ENCODE assay signal across 2 cellular contexts in the genomic region with DNA sequence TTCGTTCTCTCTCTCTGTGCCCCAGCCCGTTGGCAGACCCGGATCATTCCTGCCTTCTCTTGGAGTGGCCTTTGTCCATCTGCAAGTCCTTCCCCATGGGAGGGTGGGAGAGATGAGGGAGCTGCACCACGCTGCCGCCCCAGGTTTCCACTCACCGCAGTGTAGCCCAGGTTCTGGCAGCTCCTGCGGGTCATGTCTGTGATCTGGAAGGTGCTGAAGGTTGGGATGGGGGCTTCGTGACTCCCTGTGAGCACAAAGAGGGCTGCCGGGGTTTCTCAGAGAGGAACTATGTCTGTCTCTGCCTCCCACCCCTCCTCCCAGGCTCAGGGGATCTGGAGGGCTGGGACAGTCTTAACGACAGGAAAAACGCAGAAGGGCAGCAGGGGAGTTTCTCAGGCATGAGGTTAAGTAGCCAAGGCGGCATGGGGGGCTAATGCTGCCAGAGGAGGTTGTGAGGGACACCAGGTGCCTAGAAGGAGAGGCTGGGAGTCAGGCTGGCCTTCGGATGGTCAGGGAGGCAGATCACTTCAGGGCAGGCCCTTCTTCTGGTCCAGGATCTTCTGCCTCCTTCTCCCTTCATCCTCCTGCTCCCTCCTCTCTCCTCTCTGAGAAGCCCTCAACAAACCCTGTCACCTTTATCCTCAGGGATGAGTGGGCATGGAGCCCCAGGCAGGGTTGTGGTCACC.
TF ChIP-seq lines count a peak whose summit lies in the region.

No MANE protein-coding gene starts in this region.

TF ChIP-seq in H1, 55 proteins besides CTCF, POLR2A, EP300 and RAD21:
- no peak for TF ChIP-seq TAF7 (optimal IDR thresholded peaks at IDR 0.05; ENCODE audit: borderline replicate concordance, low read depth, low read length)
- no peak for TF ChIP-seq SIRT6 (IDR thresholded peaks at IDR 0.05; ENCODE audit: low read length)
- TF ChIP-seq EZH2 (IDR thresholded peaks at IDR 0.05; ENCODE audit: low read depth, low read length, severe bottlenecking): no peak
- no peak for TF ChIP-seq RBBP5 (IDR thresholded peaks at IDR 0.05; ENCODE audit: borderline replicate concordance, low read depth, low read length)
- no peak for TF ChIP-seq RXRA (IDR thresholded peaks at IDR 0.05; ENCODE audit: insufficient read depth, low read depth, low read length)
- TF ChIP-seq CREB1 (IDR thresholded peaks at IDR 0.05): no peak
- TF ChIP-seq KDM5A (IDR thresholded peaks at IDR 0.05; ENCODE audit: low read length): no peak
- no peak for TF ChIP-seq SUZ12 (IDR thresholded peaks at IDR 0.05; ENCODE audit: low read length)
- no peak for TF ChIP-seq NRF1 (IDR thresholded peaks at IDR 0.05; ENCODE audit: low read depth, low read length)
- TF ChIP-seq SP1 (IDR thresholded peaks at IDR 0.05; ENCODE audit: low read depth, low read length): no peak
- no peak for TF ChIP-seq SP4 (IDR thresholded peaks at IDR 0.05; ENCODE audit: low read length)
- TF ChIP-seq CEBPB (IDR thresholded peaks at IDR 0.05; ENCODE audit: low read depth, low read length): no peak
- no peak for TF ChIP-seq SAP30 (IDR thresholded peaks at IDR 0.05; ENCODE audit: insufficient read depth, insufficient replicate concordance, low read length)
- TF ChIP-seq CHD2 (IDR thresholded peaks at IDR 0.05; ENCODE audit: low read length): no peak
- no peak for TF ChIP-seq SP2 (IDR thresholded peaks at IDR 0.05; ENCODE audit: low read length)
- no peak for TF ChIP-seq KDM1A (IDR thresholded peaks at IDR 0.05; ENCODE audit: borderline replicate concordance, low read length)
- no peak for TF ChIP-seq GABPA (IDR thresholded peaks at IDR 0.05; ENCODE audit: borderline replicate concordance, insufficient read depth, low read length)
- no peak for TF ChIP-seq BRCA1 (IDR thresholded peaks at IDR 0.05; ENCODE audit: low read depth, low read length)
TF ChIP-seq in H1: peak in this region for 0.

TF ChIP-seq in GM12891, 5 proteins besides CTCF, POLR2A, EP300 and RAD21:
- no peak for TF ChIP-seq POLR2AphosphoS5 (IDR thresholded peaks at IDR 0.05; ENCODE audit: low read depth, low read length)
- TF ChIP-seq PAX5 (IDR thresholded peaks at IDR 0.05; ENCODE audit: insufficient read depth, low read length, severe bottlenecking): no peak
- no peak for TF ChIP-seq POU2F2 (IDR thresholded peaks at IDR 0.05; ENCODE audit: low read depth, low read length)
- no peak for TF ChIP-seq SPI1 (IDR thresholded peaks at IDR 0.05; ENCODE audit: low read depth, low read length)
- no peak for TF ChIP-seq TAF1 (IDR thresholded peaks at IDR 0.05; ENCODE audit: low read depth, low read length)
TF ChIP-seq in GM12891: peak in this region for 0.
